Comparison of ENCODE assay signal across 17 cellular contexts in the genomic region with DNA sequence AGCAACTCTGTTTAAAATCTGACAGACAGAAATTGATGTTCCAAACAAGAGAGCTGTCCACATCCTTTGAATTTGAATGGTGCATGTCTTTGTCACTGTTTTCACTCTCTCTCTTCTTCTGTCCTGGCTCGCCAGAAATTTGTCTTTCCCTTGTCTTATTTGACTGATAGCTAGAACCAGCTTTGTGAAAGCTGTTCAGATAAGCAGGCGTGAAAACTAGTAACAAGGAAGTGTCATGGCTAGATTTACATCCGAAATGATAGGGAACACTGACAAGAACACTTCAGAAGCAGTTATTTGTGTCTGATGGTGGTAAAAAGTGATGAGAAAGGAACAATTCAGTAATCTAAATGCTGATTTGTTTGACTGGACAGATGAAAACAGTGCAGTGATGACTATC.
DNase-seq lines count a peak whose midpoint lies in the region; FAIRE-seq and TF ChIP-seq lines count a peak whose summit lies in the region.
"Had no signal": no experiment of that assay in that cellular context is flagged by ENCODE, and none has a peak within 500 bp of the region (broad histone marks: within the 10 kb centered on the region; RNA-seq: fewer than 3 reads in every experiment).

No MANE protein-coding gene starts in this region.

- intact Hi-C loops in esophagus muscularis mucosa (cut with DNase I) (no loop called here), dorsolateral prefrontal cortex (cut with DNase I) (no loop called here)

- H4K20me1 ChIP-seq in OCI-LY3 (ENCODE audit: insufficient read depth, low read length): no peaks in the 10 kb centered on the region
- H4K20me1 ChIP-seq in smooth muscle cell (ENCODE audit: low read depth): no peaks in the 10 kb centered on the region

- TF ChIP-seq CTCF in OCI-LY3 (IDR thresholded peaks at IDR 0.05; ENCODE audit: low read depth, low read length): no peak
- TF ChIP-seq CTCF in smooth muscle cell (IDR thresholded peaks at IDR 0.05; ENCODE audit: borderline replicate concordance, insufficient read depth, poor library complexity, severe bottlenecking): no peak
- TF ChIP-seq CTCF in esophagus muscularis mucosa (IDR thresholded peaks at IDR 0.05): no peak
- no peak for TF ChIP-seq CTCF in dorsolateral prefrontal cortex (IDR thresholded peaks at IDR 0.05 in 54 of 56, conservative IDR thresholded peaks at IDR 0.05 in 2 of 56; ENCODE audit: low read depth in 1 of 56, partially characterized antibody in 56 of 56)

- H3K79me2 ChIP-seq in OCI-LY3 (ENCODE audit: low read length) (no peaks in the 10 kb centered on the region), smooth muscle cell (ENCODE audit: low read depth) (no peaks in the 10 kb centered on the region)

- FAIRE-seq in small intestine (lab: Jason Lieb, UNC): no peak

- H3K4me2 ChIP-seq in OCI-LY3 (ENCODE audit: low read length) (peak overlapping the region; percentile 23), smooth muscle cell (no peak overlapping the region)
- H3K4me2 ChIP-seq: SK-N-SH had no signal

- DNase-seq in ELR (ENCODE audit: low read depth) (peak; percentile 2), medulla oblongata (ENCODE audit: extremely low spot score) (peak; percentile 3), smooth muscle cell (lab: John Stamatoyannopoulos, UW; ENCODE audit: unreplicated experiment) (no peak), small intestine (no peak), esophagus muscularis mucosa (ENCODE audit: extremely low spot score) (no peak), dorsolateral prefrontal cortex (no peak)
- DNase-seq: CD4-positive, alpha-beta memory T cell; H9; IMR-90; Karpas-422; MG63; NCI-H1105; NCI-H187; NCI-H446; SK-N-SH; T-cell had no signal

- no peak for TF ChIP-seq POLR2A in esophagus muscularis mucosa (IDR thresholded peaks at IDR 0.05; ENCODE audit: low read depth)

- H3K4me1 ChIP-seq in OCI-LY3 (ENCODE audit: low read length) (no peaks in the 10 kb centered on the region), smooth muscle cell (ENCODE audit: low read depth) (no peaks in the 10 kb centered on the region), small intestine (ENCODE audit: control insufficient read depth in 2 of 2, insufficient read depth in 1 of 2, low read depth in 1 of 2, low read length in 1 of 2) (no peaks in the 10 kb centered on the region), esophagus muscularis mucosa (no peaks in the 10 kb centered on the region)

- H3K27ac ChIP-seq in OCI-LY3 (ENCODE audit: low read length): no peak overlapping the region
- H3K27ac ChIP-seq in smooth muscle cell (ENCODE audit: low read depth): no peak overlapping the region
- H3K27ac ChIP-seq in small intestine (ENCODE audit: low read depth in 1 of 2, low read length in 1 of 2): no peak overlapping the region
- H3K27ac ChIP-seq in esophagus muscularis mucosa (replicated peaks in 1 of 4): no peak overlapping the region
- peak overlapping the region in 12 of 59 donors; percentile 2 to 68 (median 32) for H3K27ac ChIP-seq in dorsolateral prefrontal cortex

- no peak for TF ChIP-seq EP300 in esophagus muscularis mucosa (IDR thresholded peaks at IDR 0.05)

- H2AFZ ChIP-seq in OCI-LY3 (ENCODE audit: low read depth, low read length) (peak overlapping the region; percentile 65), smooth muscle cell (ENCODE audit: low read depth) (peak overlapping the region; percentile 71)

- H3K27me3 ChIP-seq in OCI-LY3 (ENCODE audit: low read depth, low read length) (no peaks in the 10 kb centered on the region), smooth muscle cell (ENCODE audit: low read depth) (no peaks in the 10 kb centered on the region), small intestine (ENCODE audit: control insufficient read depth in 2 of 2, insufficient read depth in 2 of 2, low read length in 2 of 2) (no peaks in the 10 kb centered on the region), esophagus muscularis mucosa (no peaks in the 10 kb centered on the region), dorsolateral prefrontal cortex (peaks cover 0 to 3% (median 0%) of the 10 kb centered on the region in 45 donors)
- H3K27me3 ChIP-seq: MG63 had no signal

- 43% methylated on average over 3 of the region's 3 CpGs for WGBS in smooth muscle cell (ENCODE audit: low lambda C conversion rate)
- 9 to 23% (median 21%) methylated on average over 3 of the region's 3 CpGs for WGBS in small intestine, 3 donors
- WGBS in esophagus muscularis mucosa: 30% methylated on average over 3 of the region's 3 CpGs

- H3F3A ChIP-seq in smooth muscle cell (ENCODE audit: low read depth): no peaks in the 10 kb centered on the region

- H3K9me3 ChIP-seq in OCI-LY3 (ENCODE audit: insufficient read depth, low read length): 0 out of 2 replicates have a peak, but pooled peaks cover 3% of the 10 kb centered on the region
- no peaks in the 10 kb centered on the region for H3K9me3 ChIP-seq in smooth muscle cell (replicated peaks; ENCODE audit: low read depth)
- no peaks in the 10 kb centered on the region for H3K9me3 ChIP-seq in small intestine (ENCODE audit: control insufficient read depth, low read depth)
- no peaks in the 10 kb centered on the region for H3K9me3 ChIP-seq in esophagus muscularis mucosa
- H3K9me3 ChIP-seq: MG63, SK-N-SH had no signal

- no peak overlapping the region for H3K9ac ChIP-seq in OCI-LY3 (ENCODE audit: low read length)
- H3K9ac ChIP-seq in smooth muscle cell (ENCODE audit: low read depth): no peak overlapping the region
- H3K9ac ChIP-seq: SK-N-SH had no signal

- no peak overlapping the region for H3K4me3 ChIP-seq in OCI-LY3 (ENCODE audit: low read length)
- no peak overlapping the region for H3K4me3 ChIP-seq in smooth muscle cell
- no peak overlapping the region for H3K4me3 ChIP-seq in small intestine (ENCODE audit: low read depth in 1 of 2, low read length in 2 of 2)
- H3K4me3 ChIP-seq in esophagus muscularis mucosa: no peak overlapping the region
- no peak overlapping the region for H3K4me3 ChIP-seq in dorsolateral prefrontal cortex
- H3K4me3 ChIP-seq: MG63 had no signal

- H3K36me3 ChIP-seq in OCI-LY3 (replicated peaks; ENCODE audit: low read depth, low read length) (no peaks in the 10 kb centered on the region), smooth muscle cell (ENCODE audit: low read depth) (no peaks in the 10 kb centered on the region), small intestine (ENCODE audit: control insufficient read depth in 2 of 2, insufficient read depth in 2 of 2, low read length in 2 of 2) (no peaks in the 10 kb centered on the region), esophagus muscularis mucosa (no peaks in the 10 kb centered on the region)
- H3K36me3 ChIP-seq: MG63 had no signal

Comparison
In these comparisons a context has a peak if more than half of its experiments do, and no peak if none do; other contexts are left out.
1. DNase-seq: peak in ELR (single experiment) and medulla oblongata (single experiment); none in smooth muscle cell (single experiment), small intestine (single experiment), esophagus muscularis mucosa (single experiment) and dorsolateral prefrontal cortex (0 of 10).